In the genomic region with DNA sequence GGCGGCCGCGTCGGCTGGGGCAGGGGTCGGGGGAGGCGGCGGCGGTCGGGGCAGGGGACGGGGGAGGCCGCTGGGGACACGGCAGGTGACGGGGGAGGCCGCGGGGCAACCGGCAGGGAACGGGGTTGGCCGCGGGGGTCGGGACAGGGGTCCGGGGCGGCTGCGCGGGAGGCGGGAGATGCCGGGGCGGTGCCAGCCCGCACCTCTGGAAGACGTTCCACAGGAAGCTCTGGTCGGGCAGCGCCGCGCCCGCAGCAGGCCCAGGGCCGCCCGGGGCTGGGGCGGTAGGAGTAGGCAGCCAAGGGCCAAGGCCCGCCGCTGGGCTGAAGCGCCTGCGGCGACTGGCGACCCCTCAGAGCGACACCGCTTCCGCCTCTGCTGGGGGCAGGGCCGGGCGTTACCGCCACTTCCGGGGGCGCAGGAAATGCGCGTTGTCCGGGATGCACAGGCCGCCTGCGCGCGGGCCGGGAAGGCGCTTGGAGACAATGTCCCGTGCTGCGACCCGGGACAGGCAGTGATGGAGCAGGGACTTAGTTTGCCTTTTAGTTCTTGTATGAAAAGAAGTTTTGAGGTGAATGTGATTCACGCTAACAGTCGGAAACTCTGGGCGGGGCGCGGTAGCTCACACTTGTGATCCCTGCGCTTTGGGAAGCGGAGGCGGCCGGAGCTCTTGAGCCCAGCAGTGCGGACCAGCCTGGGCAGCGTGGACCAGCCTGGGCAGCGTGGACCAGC, we compare ENCODE assay signal across 8 cellular contexts.
A peak's percentile ranks its signal among the peaks of the same experiment; 100 is the strongest.
DNase-seq lines count a peak whose midpoint lies in the region; ATAC-seq and TF ChIP-seq lines count a peak whose summit lies in the region.

No MANE protein-coding gene starts in this region.

- H3K27ac Mint-ChIP-seq in activated naive CD8-positive, alpha-beta T cell treated with anti-CD3 and anti-CD28 coated beads for 36 hours: peak overlapping the region; percentile 95

- peak overlapping the region; percentile 84 for H3K4me2 ChIP-seq in parathyroid adenoma (ENCODE audit: low read length)

- H3K4me3 Mint-ChIP-seq in activated naive CD8-positive, alpha-beta T cell treated with anti-CD3 and anti-CD28 coated beads for 36 hours: peak overlapping the region; percentile 91

- H3K9me3 ChIP-seq in parathyroid adenoma (ENCODE audit: control insufficient read depth, low read length): no peaks in the 10 kb centered on the region
- no peaks in the 10 kb centered on the region for H3K9me3 ChIP-seq in tibial nerve

- peak overlapping the region; percentile 71 for H3K4me3 ChIP-seq in parathyroid adenoma (ENCODE audit: low read depth, low read length)
- H3K4me3 ChIP-seq in tibial nerve: peak overlapping the region; percentile 69 to 88 (median 77)

- H3K4me1 Mint-ChIP-seq in activated naive CD8-positive, alpha-beta T cell treated with anti-CD3 and anti-CD28 coated beads for 36 hours: peaks cover 41% of the 10 kb centered on the region

- H3K36me3 ChIP-seq in parathyroid adenoma (ENCODE audit: control insufficient read depth, insufficient read depth, low read length): no peaks in the 10 kb centered on the region
- H3K36me3 ChIP-seq in tibial nerve: peaks cover 0 to 22% (median 0%) of the 10 kb centered on the region in 3 donors

- H3K4me1 ChIP-seq in parathyroid adenoma (no peaks in the 10 kb centered on the region), tibial nerve (peaks cover 0 to 11% (median 0%) of the 10 kb centered on the region in 4 donors)

- peaks cover 8% of the 10 kb centered on the region for H3K36me3 Mint-ChIP-seq in activated naive CD8-positive, alpha-beta T cell treated with anti-CD3 and anti-CD28 coated beads for 36 hours

- DNase-seq in Daoy (ENCODE audit: low read depth) (peak; percentile 76), LHCN-M2 (ENCODE audit: low read depth) (peak; percentile 45), SK-MEL-5 (ENCODE audit: low read depth, low spot score) (peak; percentile 88), cardiac septum (ENCODE audit: low spot score) (peak; percentile 93), tibial nerve (ENCODE audit: low spot score in 2 of 2) (peak; percentile 54 to 60)
- peak; percentile 89 for DNase-seq in activated naive CD8-positive, alpha-beta T cell treated with anti-CD3 and anti-CD28 coated beads for 36 hours

- H3K79me2 ChIP-seq in parathyroid adenoma: no peaks in the 10 kb centered on the region

- TF ChIP-seq CTCF in parathyroid adenoma (IDR thresholded peaks at IDR 0.05) (no peak), tibial nerve (IDR thresholded peaks at IDR 0.05) (peak in 2 of 5 experiments; percentile 26 to 44)

- peak overlapping the region; percentile 43 for H3K9ac ChIP-seq in parathyroid adenoma

- H3K27me3 Mint-ChIP-seq in activated naive CD8-positive, alpha-beta T cell treated with anti-CD3 and anti-CD28 coated beads for 36 hours: no peaks in the 10 kb centered on the region

- peak; percentile 95 for ATAC-seq in GM21786 (IDR thresholded peaks at IDR 0.05; ENCODE audit: unreplicated experiment)

- peak overlapping the region; percentile 97 for H2AFZ ChIP-seq in parathyroid adenoma

- peak; percentile 58 to 71 for TF ChIP-seq POLR2A in tibial nerve (IDR thresholded peaks at IDR 0.05)

- in situ Hi-C loops in SK-MEL-5 (cut with HindIII; ENCODE audit: low pct_unique_long_range_greater_than_20kb, low sequenced_read_pairs): no loop called here

- no peaks in the 10 kb centered on the region for H3K9me3 Mint-ChIP-seq in activated naive CD8-positive, alpha-beta T cell treated with anti-CD3 and anti-CD28 coated beads for 36 hours

- TF ChIP-seq EP300 in tibial nerve (IDR thresholded peaks at IDR 0.05): peak; percentile 32 to 91

- WGBS in tibial nerve, 2 donors: 0 to 3% methylated on average over 24 to 28 of the region's 75 CpGs

- intact Hi-C loops in cardiac septum (cut with DNase I): no loop called here

- H3K27me3 ChIP-seq in parathyroid adenoma (ENCODE audit: control insufficient read depth, insufficient read depth, low read length) (no peaks in the 10 kb centered on the region), tibial nerve (no peaks in the 10 kb centered on the region)

- H3K27ac ChIP-seq in parathyroid adenoma (peak overlapping the region; percentile 58), tibial nerve (peak overlapping the region; percentile 82 to 97 (median 92))

Comparison
In these comparisons a context has a peak if more than half of its experiments do, and no peak if none do; other contexts are left out.
1. Peak in every context shown above with its lines: DNase-seq, ATAC-seq, H3K4me3 ChIP-seq and H3K27ac ChIP-seq.